Comparison of ENCODE assay signal across 10 cellular contexts in genomic region chr9:85142461-85143401, GRCh38.
DNase-seq lines count a peak whose midpoint lies in the region; ATAC-seq and TF ChIP-seq lines count a peak whose summit lies in the region.
"Had no signal": no experiment of that assay in that cellular context is flagged by ENCODE, and none has a peak within 500 bp of the region (broad histone marks: within the 10 kb centered on the region; RNA-seq: fewer than 3 reads in every experiment).

No MANE protein-coding gene starts in this region.

- no peak overlapping the region for H3K4me3 ChIP-seq in Panc1 (ENCODE audit: low read depth in 2 of 2, low read length in 2 of 2)
- H3K4me3 ChIP-seq in heart right ventricle: no peak overlapping the region
- no peak overlapping the region for H3K4me3 ChIP-seq in tibial artery

- H3K36me3 Mint-ChIP-seq in T-helper 17 cell (ENCODE audit: low read depth): no peaks in the 10 kb centered on the region
- H3K36me3 Mint-ChIP-seq: CD4-positive, CD25-positive, alpha-beta regulatory T cell had no signal

- H3K27ac ChIP-seq in Panc1 (ENCODE audit: low read length): no peak overlapping the region
- no peak overlapping the region for H3K27ac ChIP-seq in heart right ventricle
- H3K27ac ChIP-seq in tibial artery: no peak overlapping the region

- H3K4me1 Mint-ChIP-seq in T-helper 17 cell: no peaks in the 10 kb centered on the region
- H3K4me1 Mint-ChIP-seq: CD4-positive, CD25-positive, alpha-beta regulatory T cell had no signal

- TF ChIP-seq CTCF in Panc1 (IDR thresholded peaks at IDR 0.05) (peak; percentile 17; the same call in 1 of the 2 replicates), heart right ventricle (IDR thresholded peaks at IDR 0.05) (peak in 7 of 9 donors; percentile 39 to 61 (median 48)), tibial artery (IDR thresholded peaks at IDR 0.05) (peak; percentile 38 to 41)

- H3K36me3 ChIP-seq in Panc1 (ENCODE audit: control insufficient read depth, insufficient read depth, low read length): no peaks in the 10 kb centered on the region
- H3K36me3 ChIP-seq in heart right ventricle: no peaks in the 10 kb centered on the region
- no peaks in the 10 kb centered on the region for H3K36me3 ChIP-seq in tibial artery

- no peaks in the 10 kb centered on the region for H3K27me3 ChIP-seq in Panc1 (ENCODE audit: control insufficient read depth, insufficient read depth, low read length)
- peaks cover 0 to 3% (median 0%) of the 10 kb centered on the region in 7 donors for H3K27me3 ChIP-seq in heart right ventricle
- no peaks in the 10 kb centered on the region for H3K27me3 ChIP-seq in tibial artery

- 68 to 70% methylated on average over 5 of the region's 5 CpGs for WGBS in heart right ventricle, 2 donors

- ATAC-seq in Panc1: no peak
- ATAC-seq in heart right ventricle: peak in 4 of 8 donors; percentile 20 to 42 (median 28)
- no peak for ATAC-seq in T-helper 17 cell
- no peak for ATAC-seq in GM19455 (IDR thresholded peaks at IDR 0.05; ENCODE audit: unreplicated experiment)

- POLR2A ChIA-PET in Panc1 (lab: Charles Lee): no interaction called here

- no TSS peak for BruUV-seq in Panc1 (replicated peaks; lab: Mats Ljungman, UMichigan)

- H3K9me3 ChIP-seq in Panc1 (ENCODE audit: control insufficient read depth, insufficient read depth, low read depth, low read length) (no peaks in the 10 kb centered on the region), heart right ventricle (no peaks in the 10 kb centered on the region), tibial artery (no peaks in the 10 kb centered on the region), T-helper 17 cell (ENCODE audit: control insufficient read depth, low read length, poor library complexity, severe bottlenecking) (no peaks in the 10 kb centered on the region)

- H3K4me1 ChIP-seq in Panc1 (ENCODE audit: control insufficient read depth, insufficient read depth, low read length) (no peaks in the 10 kb centered on the region), heart right ventricle (no peaks in the 10 kb centered on the region), tibial artery (peaks cover 0 to 13% (median 5%) of the 10 kb centered on the region in 4 donors)

- H3K27me3 Mint-ChIP-seq in T-helper 17 cell: peaks cover under 1% of the 10 kb centered on the region
- H3K27me3 Mint-ChIP-seq: CD4-positive, CD25-positive, alpha-beta regulatory T cell had no signal

- in situ Hi-C loops in Panc1 (cut with HindIII; ENCODE audit: low pct_unique_long_range_greater_than_20kb, low sequenced_read_pairs): no loop called here

- intact Hi-C loops in Panc1 (cut with micrococcal nuclease; ENCODE audit: unreplicated experiment): no loop called here
- intact Hi-C loops in heart right ventricle (cut with DNase I): loop anchor here in 8 of 10 donors (5.0 to 10.0 kb wide), 5 partner anchors 445 to 748 kb away; no protein-coding TSS in a partner anchor
- intact Hi-C loops in tibial artery (cut with DNase I; ENCODE audit: low total_unique reads): loop anchor here (10.0 kb wide), 2 partner anchors 488 to 748 kb away; no protein-coding TSS in a partner anchor

- H3K4me3 Mint-ChIP-seq in T-helper 17 cell: no peak overlapping the region
- H3K4me3 Mint-ChIP-seq: CD4-positive, CD25-positive, alpha-beta regulatory T cell; stimulated activated naive CD8-positive, alpha-beta T cell treated with anti-CD3 and anti-CD28 coated beads, Interleukin-15, Interleukin-2, amounts not matched to agents 100 ng/mL and 50 ng/mL, for 24 hours had no signal

- no peak overlapping the region for H3K27ac Mint-ChIP-seq in T-helper 17 cell
- H3K27ac Mint-ChIP-seq: CD4-positive, CD25-positive, alpha-beta regulatory T cell; stimulated activated naive CD8-positive, alpha-beta T cell treated with anti-CD3 and anti-CD28 coated beads, Interleukin-15, Interleukin-2, amounts not matched to agents 100 ng/mL and 50 ng/mL, for 24 hours had no signal

- CTCF ChIA-PET in Panc1 (lab: Charles Lee): no interaction called here

- peak; percentile 3 for DNase-seq in NCI-H2029 treated with DMSO at 0.1 percent for 48 hours (lab: John Stamatoyannopoulos, UW)
- DNase-seq in NCI-H2029 (lab: John Stamatoyannopoulos, UW): no peak
- DNase-seq in Panc1 (ENCODE audit: low read depth, low spot score): peak; percentile 18
- DNase-seq in heart right ventricle: peak in 1 of 2 donors; percentile 15
- peak; percentile 21 to 64 for DNase-seq in tibial artery
- DNase-seq in T-helper 17 cell: no peak
- no peak for DNase-seq in D341Med (ENCODE audit: low spot score)
- DNase-seq: CD4-positive, CD25-positive, alpha-beta regulatory T cell had no signal

Comparison
In these comparisons a context has a peak if more than half of its experiments do, and no peak if none do; other contexts are left out.
1. DNase-seq: peak in NCI-H2029 treated with DMSO at 0.1 percent for 48 hours (single experiment), Panc1 (single experiment) and tibial artery (2 of 2); none in NCI-H2029 (single experiment), T-helper 17 cell (0 of 3) and D341Med (single experiment).
2. Peak in every context shown above with its lines, with median percentiles within 50 percentile points of each other: CTCF ChIP-seq.